Comparison of ENCODE assay signal across 7 cellular contexts in the genomic region with DNA sequence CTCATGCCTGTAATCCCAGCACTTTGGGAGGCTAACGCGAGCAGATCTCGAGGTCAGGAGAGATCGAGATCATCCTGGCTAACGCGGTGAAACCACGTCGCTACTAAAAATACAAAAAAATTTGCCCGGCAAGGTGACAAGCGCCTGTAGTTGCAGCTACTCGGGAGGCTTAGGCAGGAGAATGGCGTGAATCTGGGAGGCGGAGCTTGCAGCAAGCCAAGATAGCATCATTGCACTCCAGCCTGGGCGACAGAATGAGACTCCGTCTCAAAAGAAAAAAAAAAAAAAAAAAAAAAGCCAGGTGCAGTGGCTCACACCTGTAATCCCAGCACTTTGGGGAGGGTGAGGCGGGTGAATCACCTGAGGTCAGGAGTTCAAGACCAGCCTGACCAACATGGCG.
DNase-seq lines count a peak whose midpoint lies in the region; ATAC-seq and TF ChIP-seq lines count a peak whose summit lies in the region.
"Not testable (repeated sequence)": the region's sequence is repeated elsewhere in the genome, so short reads cannot be mapped to it uniquely, and the experiment has no call there.

No MANE protein-coding gene starts in this region.

- intact Hi-C loops in activated CD4-positive, alpha-beta T cell treated with anti-CD3 and anti-CD28 coated beads, Interleukin-2, amount 10 ng/mL, durations not matched to agents 24 days and 14 days (cut with micrococcal nuclease) = not testable (repeated sequence)

- not testable (repeated sequence) for H3K27ac ChIP-seq in BLaER1

- not testable (repeated sequence) for H3K9ac ChIP-seq in BLaER1

- ATAC-seq in left lobe of liver = not testable (repeated sequence)

- H3K9me3 ChIP-seq in BLaER1 = not testable (repeated sequence)

- not testable (repeated sequence) for H3K36me3 Mint-ChIP-seq in activated CD4-positive, alpha-beta T cell treated with anti-CD3 and anti-CD28 coated beads, Interleukin-2, amount 10 ng/mL, durations not matched to agents 24 days and 14 days (ENCODE audit: low read depth); chondrocyte (ENCODE audit: low read depth); endothelial cell (ENCODE audit: low read depth, unreplicated experiment); osteocyte (ENCODE audit: unreplicated experiment); type B pancreatic cell

- H3K27me3 ChIP-seq in BLaER1 = not testable (repeated sequence)

- not testable (repeated sequence) for H3K27ac Mint-ChIP-seq in activated CD4-positive, alpha-beta T cell treated with anti-CD3 and anti-CD28 coated beads, Interleukin-2, amount 10 ng/mL, durations not matched to agents 24 days and 14 days; chondrocyte (ENCODE audit: unreplicated experiment); endothelial cell (ENCODE audit: unreplicated experiment); osteocyte (ENCODE audit: unreplicated experiment); type B pancreatic cell

- TF ChIP-seq CTCF in chondrocyte (IDR thresholded peaks at IDR 0.05) = peak; percentile 10
- peak; percentile 27 for TF ChIP-seq CTCF in endothelial cell (IDR thresholded peaks at IDR 0.05; ENCODE audit: unreplicated experiment)
- not testable (repeated sequence) for TF ChIP-seq CTCF in osteocyte (IDR thresholded peaks at IDR 0.05)
- TF ChIP-seq CTCF in type B pancreatic cell (conservative IDR thresholded peaks at IDR 0.05) = peak; percentile 49

- peak; percentile 38 for DNase-seq in activated CD4-positive, alpha-beta T cell treated with anti-CD3 and anti-CD28 coated beads, Interleukin-2, amount 10 ng/mL, durations not matched to agents 24 days and 14 days
- DNase-seq in chondrocyte (ENCODE audit: low spot score); endothelial cell (ENCODE audit: low spot score); type B pancreatic cell (ENCODE audit: extremely low spot score, unreplicated experiment): not testable (repeated sequence)
- DNase-seq in left lobe of liver (ENCODE audit: low spot score) = peak; percentile 24
- peak; percentile 36 for DNase-seq in osteocyte (ENCODE audit: extremely low spot score, unreplicated experiment)

- H3K36me3 ChIP-seq in BLaER1 = not testable (repeated sequence)

- not testable (repeated sequence) for H3K4me3 Mint-ChIP-seq in activated CD4-positive, alpha-beta T cell treated with anti-CD3 and anti-CD28 coated beads, Interleukin-2, amount 10 ng/mL, durations not matched to agents 24 days and 14 days; chondrocyte (ENCODE audit: unreplicated experiment); endothelial cell (ENCODE audit: unreplicated experiment); osteocyte (ENCODE audit: unreplicated experiment); type B pancreatic cell

- H3K9me3 Mint-ChIP-seq in activated CD4-positive, alpha-beta T cell treated with anti-CD3 and anti-CD28 coated beads, Interleukin-2, amount 10 ng/mL, durations not matched to agents 24 days and 14 days; chondrocyte (ENCODE audit: low read depth); endothelial cell (ENCODE audit: unreplicated experiment); osteocyte (ENCODE audit: unreplicated experiment); type B pancreatic cell: not testable (repeated sequence)

- H4K20me1 ChIP-seq in BLaER1 = not testable (repeated sequence)

- H3K4me1 Mint-ChIP-seq in activated CD4-positive, alpha-beta T cell treated with anti-CD3 and anti-CD28 coated beads, Interleukin-2, amount 10 ng/mL, durations not matched to agents 24 days and 14 days; chondrocyte (ENCODE audit: low read depth); endothelial cell (ENCODE audit: unreplicated experiment); osteocyte (ENCODE audit: unreplicated experiment); type B pancreatic cell (ENCODE audit: unreplicated experiment): not testable (repeated sequence)

- H3K27me3 Mint-ChIP-seq in activated CD4-positive, alpha-beta T cell treated with anti-CD3 and anti-CD28 coated beads, Interleukin-2, amount 10 ng/mL, durations not matched to agents 24 days and 14 days; chondrocyte (ENCODE audit: low read depth); endothelial cell (ENCODE audit: unreplicated experiment); osteocyte (ENCODE audit: unreplicated experiment); type B pancreatic cell: not testable (repeated sequence)

- H3K4me1 ChIP-seq in BLaER1 = peaks cover 25% of the 10 kb centered on the region

- H3K4me2 ChIP-seq in BLaER1 = peak overlapping the region; percentile 70; the same call in 1 of the 2 replicates

- H3K4me3 ChIP-seq in BLaER1 = not testable (repeated sequence)
